Comparison of ENCODE assay signal across 19 cellular contexts in genomic region chr14:99137001-99137700, GRCh38.
DNase-seq lines count a peak whose midpoint lies in the region; ATAC-seq, FAIRE-seq and TF ChIP-seq lines count a peak whose summit lies in the region.
"Had no signal": no experiment of that assay in that cellular context is flagged by ENCODE, and none has a peak within 500 bp of the region (broad histone marks: within the 10 kb centered on the region; RNA-seq: fewer than 3 reads in every experiment).

No MANE protein-coding gene starts in this region.

- H3K4me3 ChIP-seq in RWPE2 (ENCODE audit: severe bottlenecking) (no peak overlapping the region), testis (no peak overlapping the region)
- H3K4me3 ChIP-seq: BLaER1, breast epithelium had no signal

- no peak for TF ChIP-seq CTCF in RWPE2 (IDR thresholded peaks at IDR 0.05; ENCODE audit: poor library complexity, severe bottlenecking)
- no peak for TF ChIP-seq CTCF in testis (IDR thresholded peaks at IDR 0.05)
- TF ChIP-seq CTCF in D721Med (IDR thresholded peaks at IDR 0.05; ENCODE audit: insufficient read depth, missing control alignments): no peak

- no peak overlapping the region for H3K4me3 Mint-ChIP-seq in activated CD4-positive, alpha-beta T cell treated with anti-CD3 and anti-CD28 coated beads, Interleukin-2, amount 10 ng/mL, durations not matched to agents 7 days and 5 days
- no peak overlapping the region for H3K4me3 Mint-ChIP-seq in stimulated activated naive B cell treated with anti-CD40 and anti-IgM and Interleukin-4, amounts not matched to agents 10 μg/mL and 1 μg/mL and 100 μg/mL, for 72 hours
- H3K4me3 Mint-ChIP-seq: dendritic cell treated with granulocyte-macrophage colony-stimulating factor and Interleukin-4, amounts not matched to agents 40 ng/mL and 50 ng/mL, for 4 days had no signal

- H3K9me3 ChIP-seq in RWPE2 (ENCODE audit: severe bottlenecking) (no peaks in the 10 kb centered on the region), testis (no peaks in the 10 kb centered on the region)
- H3K9me3 ChIP-seq: BLaER1, breast epithelium, SK-N-SH had no signal

- H3K27me3 ChIP-seq in RWPE2 (ENCODE audit: insufficient read depth, poor library complexity, severe bottlenecking) (no peaks in the 10 kb centered on the region), testis (no peaks in the 10 kb centered on the region)
- H3K27me3 ChIP-seq: BLaER1, breast epithelium had no signal

- peak overlapping the region; percentile 1 for H3K27ac Mint-ChIP-seq in activated CD4-positive, alpha-beta T cell treated with anti-CD3 and anti-CD28 coated beads, Interleukin-2, amount 10 ng/mL, durations not matched to agents 7 days and 5 days
- H3K27ac Mint-ChIP-seq in stimulated activated naive B cell treated with anti-CD40 and anti-IgM and Interleukin-4, amounts not matched to agents 10 μg/mL and 1 μg/mL and 100 μg/mL, for 72 hours: no peak overlapping the region
- H3K27ac Mint-ChIP-seq: dendritic cell treated with granulocyte-macrophage colony-stimulating factor and Interleukin-4, amounts not matched to agents 40 ng/mL and 50 ng/mL, for 4 days had no signal

- no peaks in the 10 kb centered on the region for H3K27me3 Mint-ChIP-seq in activated CD4-positive, alpha-beta T cell treated with anti-CD3 and anti-CD28 coated beads, Interleukin-2, amount 10 ng/mL, durations not matched to agents 7 days and 5 days
- H3K27me3 Mint-ChIP-seq in stimulated activated naive B cell treated with anti-CD40 and anti-IgM and Interleukin-4, amounts not matched to agents 10 μg/mL and 1 μg/mL and 100 μg/mL, for 72 hours: peaks cover 0 to 4% of the 10 kb centered on the region in 2 donors

- H3K36me3 ChIP-seq in RWPE2 (ENCODE audit: low read depth): no peaks in the 10 kb centered on the region
- H3K36me3 ChIP-seq in testis (ENCODE audit: low read depth, missing control alignments): no peaks in the 10 kb centered on the region
- H3K36me3 ChIP-seq: BLaER1, breast epithelium had no signal

- no peaks in the 10 kb centered on the region for H3K9me3 Mint-ChIP-seq in activated CD4-positive, alpha-beta T cell treated with anti-CD3 and anti-CD28 coated beads, Interleukin-2, amount 10 ng/mL, durations not matched to agents 7 days and 5 days
- H3K9me3 Mint-ChIP-seq in stimulated activated naive B cell treated with anti-CD40 and anti-IgM and Interleukin-4, amounts not matched to agents 10 μg/mL and 1 μg/mL and 100 μg/mL, for 72 hours: no peaks in the 10 kb centered on the region
- H3K9me3 Mint-ChIP-seq: dendritic cell treated with granulocyte-macrophage colony-stimulating factor and Interleukin-4, amounts not matched to agents 40 ng/mL and 50 ng/mL, for 4 days had no signal

- peaks cover 18% of the 10 kb centered on the region for H3K4me1 Mint-ChIP-seq in activated CD4-positive, alpha-beta T cell treated with anti-CD3 and anti-CD28 coated beads, Interleukin-2, amount 10 ng/mL, durations not matched to agents 7 days and 5 days
- no peaks in the 10 kb centered on the region for H3K4me1 Mint-ChIP-seq in stimulated activated naive B cell treated with anti-CD40 and anti-IgM and Interleukin-4, amounts not matched to agents 10 μg/mL and 1 μg/mL and 100 μg/mL, for 72 hours

- intact Hi-C loops in testis (cut with DNase I; ENCODE audit: low total_unique reads): no loop called here

- no peak for TF ChIP-seq POLR2A in testis (IDR thresholded peaks at IDR 0.05)

- WGBS in testis, 2 donors: 71 to 76% methylated on average over 11 of the region's 11 CpGs

- CTCF ChIA-PET in activated CD4-positive, alpha-beta T cell treated with anti-CD3 and anti-CD28 coated beads, Interleukin-2, amount 10 ng/mL, durations not matched to agents 7 days and 5 days (lab: Charles Lee): interaction anchor here (0.5 kb wide), 1 partner anchor 1154 kb away, joined by 4 read pairs; no protein-coding TSS in a partner anchor

- H3K27ac ChIP-seq in RWPE2 (ENCODE audit: poor library complexity, severe bottlenecking): no peak overlapping the region
- no peak overlapping the region for H3K27ac ChIP-seq in testis
- H3K27ac ChIP-seq: BLaER1, breast epithelium had no signal

- DNase-seq in activated CD4-positive, alpha-beta T cell treated with anti-CD3 and anti-CD28 coated beads, Interleukin-2, amount 10 ng/mL, durations not matched to agents 7 days and 5 days: no peak
- DNase-seq in activated CD4-positive, alpha-beta T cell treated with anti-CD3 and anti-CD28 coated beads, Interleukin-2, amount 50 U/mL, for 4 hours: no peak
- peak; percentile 28 for DNase-seq in RWPE2 (ENCODE audit: low spot score)
- DNase-seq in left lobe of liver (ENCODE audit: low spot score): peak; percentile 33
- peak; percentile 7 for DNase-seq in testis
- no peak for DNase-seq in stimulated activated naive B cell treated with anti-CD40 and anti-IgM and Interleukin-4, amounts not matched to agents 10 μg/mL and 1 μg/mL and 100 μg/mL, for 72 hours
- DNase-seq in NCI-H2029 (lab: John Stamatoyannopoulos, UW): no peak
- DNase-seq in D721Med (ENCODE audit: insufficient read length, low spot score): no peak
- DNase-seq: activated CD4-positive, CD25-positive, alpha-beta regulatory T cell treated with anti-CD3 and anti-CD28 coated beads, Interleukin-2, amount 50 U/mL, for 72 hours; DMS 273 treated with DMSO at 0.1 percent for 48 hours; GF-D8; left ventricle myocardium superior; NCI-H2171; SK-N-SH; T1000 had no signal

- POLR2A ChIA-PET in activated CD4-positive, alpha-beta T cell treated with anti-CD3 and anti-CD28 coated beads, Interleukin-2, amount 10 ng/mL, durations not matched to agents 7 days and 5 days (lab: Charles Lee): no interaction called here

- FAIRE-seq in D721Med (lab: Jason Lieb, UNC): no peak
- FAIRE-seq: GM12892 had no signal

- no peaks in the 10 kb centered on the region for H3K36me3 Mint-ChIP-seq in activated CD4-positive, alpha-beta T cell treated with anti-CD3 and anti-CD28 coated beads, Interleukin-2, amount 10 ng/mL, durations not matched to agents 7 days and 5 days (ENCODE audit: low read depth)
- no peaks in the 10 kb centered on the region for H3K36me3 Mint-ChIP-seq in stimulated activated naive B cell treated with anti-CD40 and anti-IgM and Interleukin-4, amounts not matched to agents 10 μg/mL and 1 μg/mL and 100 μg/mL, for 72 hours

- peaks cover 12% of the 10 kb centered on the region for H3K4me1 ChIP-seq in RWPE2 (ENCODE audit: insufficient read depth, poor library complexity, severe bottlenecking)
- no peaks in the 10 kb centered on the region for H3K4me1 ChIP-seq in testis
- H3K4me1 ChIP-seq: breast epithelium had no signal

- ATAC-seq in RWPE2 (ENCODE audit: low read depth) (no peak), left lobe of liver (no peak)
- ATAC-seq in stimulated activated naive B cell treated with anti-CD40 and anti-IgM and Interleukin-4, amounts not matched to agents 10 μg/mL and 1 μg/mL and 100 μg/mL, for 72 hours (replicated peaks): no peak
- ATAC-seq: left ventricle myocardium superior had no signal

Comparison
In these comparisons a context has a peak if more than half of its experiments do, and no peak if none do; other contexts are left out.
1. DNase-seq: peak in RWPE2 (single experiment), left lobe of liver (single experiment) and testis (single experiment); none in activated CD4-positive, alpha-beta T cell treated with anti-CD3 and anti-CD28 coated beads, Interleukin-2, amount 10 ng/mL, durations not matched to agents 7 days and 5 days (single experiment), activated CD4-positive, alpha-beta T cell treated with anti-CD3 and anti-CD28 coated beads, Interleukin-2, amount 50 U/mL, for 4 hours (0 of 2), stimulated activated naive B cell treated with anti-CD40 and anti-IgM and Interleukin-4, amounts not matched to agents 10 μg/mL and 1 μg/mL and 100 μg/mL, for 72 hours (single experiment), NCI-H2029 (single experiment) and D721Med (single experiment).